24 cellular contexts compared by ENCODE assay signal in genomic region chr5:1681955-1682354, GRCh38.
DNase-seq lines count a peak whose midpoint lies in the region; ATAC-seq, FAIRE-seq and TF ChIP-seq lines count a peak whose summit lies in the region.
"Had no signal": no experiment of that assay in that cellular context is flagged by ENCODE, and none has a peak within 500 bp of the region (broad histone marks: within the 10 kb centered on the region; RNA-seq: fewer than 3 reads in every experiment).

No MANE protein-coding gene starts in this region.

- no peak for TF ChIP-seq EP300 in K562 (IDR thresholded peaks at IDR 0.05; ENCODE audit: low read length)

- H3K14ac ChIP-seq in neuronal stem cell (ENCODE audit: low read length), result no peak overlapping the region

- H3K4me1 Mint-ChIP-seq in endothelial cell (ENCODE audit: unreplicated experiment), result peaks cover 5% of the 10 kb centered on the region

- H3K9me3 ChIP-seq in HCT116 (ENCODE audit: control insufficient read depth in 1 of 2, insufficient read depth in 1 of 2, low read depth in 1 of 2, low read length in 2 of 2), result no peaks in the 10 kb centered on the region
- H3K9me3 ChIP-seq in PC-3 (ENCODE audit: low read length), result no peaks in the 10 kb centered on the region; the same call in 1 of the 2 replicates
- no peaks in the 10 kb centered on the region for H3K9me3 ChIP-seq in K562 (replicated peaks; ENCODE audit: control insufficient read depth, insufficient read depth, low read depth, low read length)
- H3K9me3 ChIP-seq in neuronal stem cell (replicated peaks in 1 of 2; ENCODE audit: control insufficient read depth in 2 of 2, insufficient read depth in 1 of 2, low read depth in 1 of 2, low read length in 2 of 2), result no peaks in the 10 kb centered on the region
- no peaks in the 10 kb centered on the region for H3K9me3 ChIP-seq in uterus
- H3K9me3 ChIP-seq: Caco-2 had no signal

- intact Hi-C loops in HCT116 (cut with micrococcal nuclease) (no loop called here), PC-3 (cut with micrococcal nuclease) (no loop called here), K562 (cut with micrococcal nuclease) (no loop called here), uterus (cut with DNase I; ENCODE audit: low total_unique reads) (no loop called here)

- no peaks in the 10 kb centered on the region for H3K79me1 ChIP-seq in neuronal stem cell (ENCODE audit: low read depth, low read length)

- no peak overlapping the region for H4K91ac ChIP-seq in neuronal stem cell (ENCODE audit: low read depth, low read length, poor library complexity)

- H3K36me3 ChIP-seq in HCT116 (ENCODE audit: control insufficient read depth in 1 of 2, insufficient read depth in 2 of 2, low read length in 2 of 2) (no peaks in the 10 kb centered on the region), PC-3 (ENCODE audit: low read depth, low read length) (no peaks in the 10 kb centered on the region), K562 (ENCODE audit: control insufficient read depth, insufficient read depth, low read length) (no peaks in the 10 kb centered on the region), neuronal stem cell (replicated peaks in 1 of 2; ENCODE audit: control insufficient read depth in 2 of 2, insufficient read depth in 2 of 2, low read length in 2 of 2) (no peaks in the 10 kb centered on the region), uterus (no peaks in the 10 kb centered on the region)
- H3K36me3 ChIP-seq: SJSA1 had no signal

- no peak overlapping the region for H3K4me3 Mint-ChIP-seq in endothelial cell (ENCODE audit: unreplicated experiment)
- H3K4me3 Mint-ChIP-seq: CD8-positive, alpha-beta T cell; T-helper 2 cell treated with Interferon-gamma antibody and Interleukin-4, amounts not matched to agents 5 μg/mL and 100 μg/mL, for 36 hours had no signal

- H3K9ac ChIP-seq in HCT116 (ENCODE audit: low read length) (no peak overlapping the region), PC-3 (ENCODE audit: low read length) (no peak overlapping the region), K562 (ENCODE audit: insufficient read depth in 1 of 2, low read depth in 2 of 2, low read length in 2 of 2) (no peak overlapping the region), neuronal stem cell (ENCODE audit: low read depth, low read length, poor library complexity) (no peak overlapping the region)
- H3K9ac ChIP-seq: KMS-11 had no signal

- no peak overlapping the region for H3K27ac ChIP-seq in HCT116 (ENCODE audit: low read depth, low read length)
- no peak overlapping the region for H3K27ac ChIP-seq in PC-3 (ENCODE audit: low read length)
- H3K27ac ChIP-seq in K562 (ENCODE audit: extremely low read depth, low read depth, low read length), result no peak overlapping the region
- no peak overlapping the region for H3K27ac ChIP-seq in neuronal stem cell (replicated peaks; ENCODE audit: low read length)
- no peak overlapping the region for H3K27ac ChIP-seq in uterus
- H3K27ac ChIP-seq: KMS-11, SJSA1 had no signal

- no peaks in the 10 kb centered on the region for H3K4me1 ChIP-seq in HCT116 (ENCODE audit: control insufficient read depth in 1 of 2, insufficient read depth in 2 of 2, low read length in 2 of 2)
- no peaks in the 10 kb centered on the region for H3K4me1 ChIP-seq in PC-3 (ENCODE audit: insufficient read depth, low read length)
- H3K4me1 ChIP-seq in K562 (replicated peaks in 1 of 2; ENCODE audit: control insufficient read depth in 2 of 2, insufficient read depth in 2 of 2, low read length in 2 of 2), result no peaks in the 10 kb centered on the region; a peak in 1 of 5 replicates
- H3K4me1 ChIP-seq in neuronal stem cell (ENCODE audit: control insufficient read depth in 2 of 2, insufficient read depth in 1 of 2, low read depth in 1 of 2, low read length in 2 of 2), result peaks cover 0 to 5% of the 10 kb centered on the region in 2 donors
- no peaks in the 10 kb centered on the region for H3K4me1 ChIP-seq in uterus
- H3K4me1 ChIP-seq: Caco-2, SJSA1 had no signal

- no peak overlapping the region for H2AFZ ChIP-seq in HCT116 (ENCODE audit: low read depth, low read length, poor library complexity, severe bottlenecking)
- H2AFZ ChIP-seq in PC-3 (ENCODE audit: low read length), result no peak overlapping the region
- no peak overlapping the region for H2AFZ ChIP-seq in K562 (ENCODE audit: low read depth, low read length)
- H2AFZ ChIP-seq in neuronal stem cell (ENCODE audit: low read length), result no peak overlapping the region

- H3K4me2 ChIP-seq in HCT116 (ENCODE audit: low read length), result no peak overlapping the region
- no peak overlapping the region for H3K4me2 ChIP-seq in PC-3 (ENCODE audit: low read length)
- H3K4me2 ChIP-seq in K562 (ENCODE audit: insufficient read depth, low read length), result no peak overlapping the region
- H3K4me2 ChIP-seq in neuronal stem cell (ENCODE audit: insufficient read depth, low read length, poor library complexity, severe bottlenecking), result no peak overlapping the region
- H3K4me2 ChIP-seq: KMS-11 had no signal

- no peak overlapping the region for H3K27ac Mint-ChIP-seq in endothelial cell (ENCODE audit: unreplicated experiment)
- H3K27ac Mint-ChIP-seq: CD8-positive, alpha-beta T cell; T-helper 2 cell treated with Interferon-gamma antibody and Interleukin-4, amounts not matched to agents 5 μg/mL and 100 μg/mL, for 36 hours had no signal

- H4K20me1 ChIP-seq in HCT116 (ENCODE audit: insufficient read depth) (no peaks in the 10 kb centered on the region), PC-3 (ENCODE audit: low read length) (no peaks in the 10 kb centered on the region), K562 (replicated peaks; ENCODE audit: control insufficient read depth, insufficient read depth, low read length) (no peaks in the 10 kb centered on the region)

- H3K79me2 ChIP-seq in HCT116 (ENCODE audit: insufficient read depth, low read length), result no peaks in the 10 kb centered on the region
- H3K79me2 ChIP-seq in PC-3 (ENCODE audit: low read length), result no peaks in the 10 kb centered on the region
- no peaks in the 10 kb centered on the region for H3K79me2 ChIP-seq in K562 (ENCODE audit: control insufficient read depth, insufficient read depth, low read length)

- H4K8ac ChIP-seq in neuronal stem cell (ENCODE audit: low read depth, low read length), result no peak overlapping the region

- POLR2A ChIA-PET in HCT116 (lab: Charles Lee) (no interaction called here), PC-3 (lab: Charles Lee; ENCODE audit: unreplicated experiment) (no interaction called here), K562 (lab: Yijun Ruan, JAX) (no interaction called here)

- in situ Hi-C loops in K562 (cut with MboI), result no loop called here

- TF ChIP-seq CTCF in HCT116 (IDR thresholded peaks at IDR 0.05 in 2 of 3, conservative IDR thresholded peaks at IDR 0.05 in 1 of 3; ENCODE audit: borderline replicate concordance in 1 of 3, insufficient read depth in 1 of 3, low read depth in 2 of 3, low read length in 2 of 3), result no peak
- TF ChIP-seq CTCF in PC-3 (conservative IDR thresholded peaks at IDR 0.05; ENCODE audit: low read depth, low read length), result peak; percentile 38; the same call in 1 of the 2 replicates
- TF ChIP-seq CTCF in K562 (IDR thresholded peaks at IDR 0.05 in 2 of 3, conservative IDR thresholded peaks at IDR 0.05 in 1 of 3; ENCODE audit: insufficient read depth in 2 of 3, low read depth in 1 of 3, low read length in 3 of 3), result peak; percentile 11 to 18 (median 14); a peak in 1 of 6 replicates
- no peak for TF ChIP-seq CTCF in uterus (IDR thresholded peaks at IDR 0.05)
- no peak for TF ChIP-seq CTCF in endothelial cell (IDR thresholded peaks at IDR 0.05; ENCODE audit: unreplicated experiment)

- RAD21 ChIA-PET in HCT116 (lab: Charles Lee; ENCODE audit: low non-redundant PET in 1 of 2, low total read pairs in 2 of 2, uncharacterized antibody in 2 of 2, unreplicated experiment in 2 of 2), result no interaction called here

- no peaks in the 10 kb centered on the region for H3K36me3 Mint-ChIP-seq in endothelial cell (ENCODE audit: low read depth, unreplicated experiment)
- H3K36me3 Mint-ChIP-seq: CD8-positive, alpha-beta T cell had no signal

- H3K9me2 ChIP-seq in HCT116 (ENCODE audit: insufficient read depth), result no peaks in the 10 kb centered on the region
- H3K9me2 ChIP-seq in PC-3 (replicated peaks; ENCODE audit: low read length), result no peaks in the 10 kb centered on the region

- H2BK5ac ChIP-seq in neuronal stem cell (ENCODE audit: low read length), result no peak overlapping the region

- H3K18ac ChIP-seq in neuronal stem cell (ENCODE audit: low read length), result peak overlapping the region; percentile 38

- no peaks in the 10 kb centered on the region for H3K9me1 ChIP-seq in K562 (ENCODE audit: control insufficient read depth, insufficient read depth, low read length)

- no peaks in the 10 kb centered on the region for H3K27me3 Mint-ChIP-seq in endothelial cell (ENCODE audit: unreplicated experiment)

- no peak overlapping the region for H3K23ac ChIP-seq in neuronal stem cell (ENCODE audit: low read depth, low read length, poor library complexity)

- H2BK120ac ChIP-seq in neuronal stem cell (ENCODE audit: low read depth, low read length), result no peak overlapping the region

- 2% methylated on average over 7 of the region's 7 CpGs for WGBS in K562 (ENCODE audit: insufficient coverage, low coverage, missing lambda C conversion rate)
- WGBS in neuronal stem cell (ENCODE audit: extremely low coverage in 2 of 2, insufficient read length in 2 of 2, insufficient replicate concordance in 1 of 2), 2 donors, result no CpG with 5 or more reads among the region's 7 CpGs

- no peak overlapping the region for H2BK12ac ChIP-seq in neuronal stem cell (ENCODE audit: low read length)

- BruUV-seq in HCT116 (replicated peaks; lab: Mats Ljungman, UMichigan), result no TSS peak
- BruUV-seq in PC-3 (replicated peaks; lab: Mats Ljungman, UMichigan), result no TSS peak
- no TSS peak for BruUV-seq in K562 (replicated peaks; lab: Mats Ljungman, UMichigan)

- DNase-seq in HCT116 (ENCODE audit: low read depth, low spot score) (no peak), PC-3 (no peak), K562 (ENCODE audit: extremely low read depth in 1 of 4, low spot score in 3 of 4) (no peak), neuronal stem cell (ENCODE audit: low spot score) (no peak), uterus (no peak), endothelial cell (ENCODE audit: low spot score) (no peak), HK-2 (ENCODE audit: unreplicated experiment) (no peak)
- DNase-seq in stimulated activated CD4-positive, alpha-beta T cell treated with anti-CD3 and anti-CD28 coated beads, Interleukin-1b, Interleukin-23, amount 100 ng/mL, for 48 hours, result no peak
- DNase-seq: C1 segment of cervical spinal cord; Caco-2; CD8-positive, alpha-beta T cell; NCI-H1092; NCI-H1417 treated with DMSO at 0.1 percent for 48 hours; NCI-H187 treated with DMSO at 0.1 percent for 48 hours; NCI-H2171 treated with DMSO at 0.1 percent for 48 hours; NCI-H345; NCI-H510A treated with DMSO at 0.1 percent for 48 hours; Right ventricle myocardium superior; T-helper 1 cell had no signal

- peaks cover 22% of the 10 kb centered on the region; the same call in 1 of the 2 replicates for H3K27me3 ChIP-seq in HCT116 (ENCODE audit: insufficient read depth, low read length)
- H3K27me3 ChIP-seq in PC-3 (ENCODE audit: low read length), result peaks cover 48% of the 10 kb centered on the region
- H3K27me3 ChIP-seq in K562 (ENCODE audit: control insufficient read depth in 2 of 2, insufficient read depth in 2 of 2, low read length in 2 of 2), result peaks cover 22 to 26% of the 10 kb centered on the region in 2 experiments
- H3K27me3 ChIP-seq in neuronal stem cell (ENCODE audit: control insufficient read depth in 3 of 3, insufficient read depth in 3 of 3, low read depth in 1 of 3, low read length in 3 of 3), result no peaks in the 10 kb centered on the region
- no peaks in the 10 kb centered on the region for H3K27me3 ChIP-seq in uterus
- H3K27me3 ChIP-seq: SJSA1 had no signal

- peak; percentile 7; the same call in 1 of the 2 replicates for TF ChIP-seq RAD21 in HCT116 (IDR thresholded peaks at IDR 0.05; ENCODE audit: low read depth)
- TF ChIP-seq RAD21 in K562 (CRISPR knock-in tag; conservative IDR thresholded peaks at IDR 0.05 in 1 of 2, IDR thresholded peaks at IDR 0.05 in 1 of 2), result no peak

- H2BK15ac ChIP-seq in neuronal stem cell (ENCODE audit: low read length), result peak overlapping the region; percentile 64

- no peak overlapping the region for H3K4ac ChIP-seq in neuronal stem cell (ENCODE audit: low read length)

- CTCF ChIA-PET in HCT116 (lab: Charles Lee) (interaction anchor here (0.9 kb wide), 1 partner anchor 508 kb away, joined by 3 read pairs; no protein-coding TSS in a partner anchor), PC-3 (lab: Charles Lee) (no interaction called here), K562 (lab: Yijun Ruan, JAX; ENCODE audit: low intra/inter-chr PET ratio) (interaction anchor here (0.6 kb wide), 1 partner anchor 217 kb away, joined by 4 read pairs; no protein-coding TSS in a partner anchor)

- no peaks in the 10 kb centered on the region for H3F3A ChIP-seq in PC-3 (ENCODE audit: low read length, unreplicated experiment)

- no peak overlapping the region for H3K4me3 ChIP-seq in HCT116 (replicated peaks in 1 of 2; ENCODE audit: low read depth in 1 of 2, low read length in 2 of 2)
- no peak overlapping the region for H3K4me3 ChIP-seq in PC-3 (ENCODE audit: low read length)
- H3K4me3 ChIP-seq in K562, result no peak overlapping the region
- no peak overlapping the region for H3K4me3 ChIP-seq in neuronal stem cell (ENCODE audit: low read length in 2 of 2)
- no peak overlapping the region for H3K4me3 ChIP-seq in uterus
- H3K4me3 ChIP-seq: SJSA1 had no signal

- no peak for TF ChIP-seq POLR2A in HCT116 (IDR thresholded peaks at IDR 0.05; ENCODE audit: borderline replicate concordance, extremely low read depth, insufficient read depth, insufficient read length)
- TF ChIP-seq POLR2A in K562 (conservative IDR thresholded peaks at IDR 0.05), result no peak
- TF ChIP-seq POLR2A in uterus (IDR thresholded peaks at IDR 0.05), result no peak

- no peak for FAIRE-seq in K562 (lab: Jason Lieb, UNC)
- FAIRE-seq: G401.6, H54 had no signal

- peak overlapping the region; percentile 81 for H2AK5ac ChIP-seq in neuronal stem cell (ENCODE audit: low read depth, low read length)

- ATAC-seq in HCT116 (peak; percentile 70), PC-3 (0 out of 2 replicates have a peak, but pooled peaks have one; percentile 38), K562 (peak; percentile 59; the same call in 1 of the 3 replicates)
- ATAC-seq: CD8-positive, alpha-beta T cell had no signal

- H3K9me3 Mint-ChIP-seq in endothelial cell (ENCODE audit: unreplicated experiment), result no peaks in the 10 kb centered on the region
- H3K9me3 Mint-ChIP-seq: T-helper 2 cell treated with Interferon-gamma antibody and Interleukin-4, amounts not matched to agents 5 μg/mL and 100 μg/mL, for 36 hours had no signal

Comparison
In these comparisons a context has a peak if more than half of its experiments do, and no peak if none do; other contexts are left out.
1. CTCF ChIP-seq: peak in PC-3 (single experiment) and K562 (3 of 3); none in HCT116 (0 of 3), uterus (0 of 4) and endothelial cell (single experiment).
2. Of the 22 proteins assayed by ChIP-seq in both K562 and HCT116: peak only in K562: CTCF; only in HCT116: RAD21; in both: none; in neither: 20.
3. Peak in every context shown above with its lines, with median percentiles within 50 percentile points of each other: ATAC-seq.